Comparison of ENCODE assay signal across 23 cellular contexts in genomic region chr4:174590336-174590735, GRCh38.
"Had no signal": no experiment of that assay in that cellular context is flagged by ENCODE, and none has a peak within 500 bp of the region (broad histone marks: within the 10 kb centered on the region; RNA-seq: fewer than 3 reads in every experiment).

No MANE protein-coding gene starts in this region.

- H3K27ac ChIP-seq: KMS-11, SJSA1, SK-N-MC had no signal

- H3K36me3 ChIP-seq: SJSA1 had no signal

- ATAC-seq: K562 had no signal

- H3K4me3 Mint-ChIP-seq: IgD-negative memory B cell had no signal

- H3K27me3 Mint-ChIP-seq: IgD-negative memory B cell had no signal

- H3K27me3 ChIP-seq: SJSA1 had no signal

- DNase-seq: Kasumi-1, MM.1S, NCI-H1092 treated with DMSO at 0.1 percent for 48 hours, NCI-H1436, NCI-H187, NCI-H2029, NCI-H2081 treated with DMSO at 0.1 percent for 48 hours, NCI-H2171, NCI-H226, NCI-H446, NCI-H524, NCI-H526 treated with DMSO at 0.1 percent for 48 hours, NCI-H774, Right ventricle myocardium superior, RPMI8226, SIG-M5 had no signal

- H3K9me3 ChIP-seq: SJSA1 had no signal

- H3K4me3 ChIP-seq: K562, SJSA1, SK-N-MC had no signal

- H3K27ac Mint-ChIP-seq: IgD-negative memory B cell had no signal

- H3K36me3 Mint-ChIP-seq: IgD-negative memory B cell had no signal

- FAIRE-seq: HTR-8/SVneo, K562, RCC 7860 had no signal
